12 cellular contexts compared by ENCODE assay signal in genomic region chr10:34906021-34906965, GRCh38.
DNase-seq lines count a peak whose midpoint lies in the region; ATAC-seq and TF ChIP-seq lines count a peak whose summit lies in the region.
"Had no signal": no experiment of that assay in that cellular context is flagged by ENCODE, and none has a peak within 500 bp of the region (broad histone marks: within the 10 kb centered on the region; RNA-seq: fewer than 3 reads in every experiment).

No MANE protein-coding gene starts in this region.

- H3K23ac ChIP-seq in mesendoderm (ENCODE audit: low read length) = no peak overlapping the region

- intact Hi-C loops in MCF 10A (cut with micrococcal nuclease) = no loop called here
- intact Hi-C loops in left colon (cut with DNase I, micrococcal nuclease) = no loop called here

- H3K4me2 ChIP-seq in mesendoderm (ENCODE audit: low read length) = no peak overlapping the region

- in situ Hi-C loops in GM13976 (cut with MboI; ENCODE audit: low sequenced_read_pairs, unreplicated experiment) = no loop called here

- no peaks in the 10 kb centered on the region for H3K36me3 Mint-ChIP-seq in MCF 10A (ENCODE audit: insufficient read depth, unreplicated experiment)
- H3K36me3 Mint-ChIP-seq: natural killer cell, T-cell had no signal

- no peak overlapping the region for H4K5ac ChIP-seq in mesendoderm (ENCODE audit: low read length)

- CTCF ChIA-PET in MCF 10A (lab: Yijun Ruan, JAX) = interaction anchor here (0.5 kb wide), 1 partner anchor 10 kb away, joined by 3 read pairs; no protein-coding TSS in a partner anchor

- no peaks in the 10 kb centered on the region for H3K79me1 ChIP-seq in mesendoderm (ENCODE audit: low read length)

- no peak overlapping the region for H2BK120ac ChIP-seq in mesendoderm (ENCODE audit: low read depth, low read length)

- no peak overlapping the region for H3K18ac ChIP-seq in mesendoderm (ENCODE audit: low read length)

- no peak overlapping the region for H3K27ac ChIP-seq in mesendoderm (ENCODE audit: low read depth, low read length)
- H3K27ac ChIP-seq in effector memory CD4-positive, alpha-beta T cell (ENCODE audit: insufficient read depth, low read length, poor library complexity, severe bottlenecking) = no peak overlapping the region

- H3K9me3 ChIP-seq in BE2C = no peaks in the 10 kb centered on the region
- no peaks in the 10 kb centered on the region for H3K9me3 ChIP-seq in effector memory CD4-positive, alpha-beta T cell (ENCODE audit: control insufficient read depth, low read length)

- H3K4me1 ChIP-seq in BE2C (no peaks in the 10 kb centered on the region), mesendoderm (ENCODE audit: control insufficient read depth, low read depth, low read length) (no peaks in the 10 kb centered on the region)
- H3K4me1 ChIP-seq in effector memory CD4-positive, alpha-beta T cell (ENCODE audit: control insufficient read depth, insufficient read depth, low read length, poor library complexity, severe bottlenecking) = no peaks in the 10 kb centered on the region

- H2BK15ac ChIP-seq in mesendoderm (replicated peaks; ENCODE audit: low read depth) = no peak overlapping the region

- H3K4me3 Mint-ChIP-seq in MCF 10A (ENCODE audit: unreplicated experiment) = no peak overlapping the region
- H3K4me3 Mint-ChIP-seq: natural killer cell, T-cell had no signal

- no peaks in the 10 kb centered on the region for H3K79me2 ChIP-seq in mesendoderm (ENCODE audit: control insufficient read depth, insufficient read depth, low read length)

- no peak overlapping the region for H3K4me3 ChIP-seq in BE2C (ENCODE audit: low read depth, low read length)
- H3K4me3 ChIP-seq in mesendoderm (ENCODE audit: low read length) = no peak overlapping the region
- H3K4me3 ChIP-seq in effector memory CD4-positive, alpha-beta T cell (ENCODE audit: insufficient read depth, low read depth, low read length, poor library complexity, severe bottlenecking) = no peak overlapping the region

- no peak overlapping the region for H3K4ac ChIP-seq in mesendoderm (ENCODE audit: low read depth, low read length)

- no peaks in the 10 kb centered on the region for H3K36me3 ChIP-seq in BE2C
- H3K36me3 ChIP-seq in mesendoderm (ENCODE audit: control insufficient read depth, insufficient read depth, low read length) = no peaks in the 10 kb centered on the region
- no peaks in the 10 kb centered on the region for H3K36me3 ChIP-seq in effector memory CD4-positive, alpha-beta T cell (ENCODE audit: control insufficient read depth, insufficient read depth, low read length)

- H4K8ac ChIP-seq in mesendoderm (ENCODE audit: low read depth, low read length) = no peak overlapping the region

- H3K9me3 Mint-ChIP-seq in MCF 10A (ENCODE audit: unreplicated experiment) = no peaks in the 10 kb centered on the region
- H3K9me3 Mint-ChIP-seq: natural killer cell, T-cell had no signal

- H3K27ac Mint-ChIP-seq in MCF 10A (ENCODE audit: low read depth, unreplicated experiment) = peak overlapping the region; percentile 75
- H3K27ac Mint-ChIP-seq: natural killer cell, T-cell had no signal

- TF ChIP-seq CTCF in BE2C (IDR thresholded peaks at IDR 0.05; ENCODE audit: low read depth, low read length) (no peak), MCF 10A (IDR thresholded peaks at IDR 0.05; ENCODE audit: unreplicated experiment) (no peak), GM13976 (IDR thresholded peaks at IDR 0.05; ENCODE audit: borderline replicate concordance, control extremely low read depth, extremely low read depth, insufficient read depth, missing control alignments) (no peak)

- no TSS peak for BruUV-seq in MCF 10A (replicated peaks; lab: Mats Ljungman, UMichigan)

- H3K4me1 Mint-ChIP-seq in MCF 10A (ENCODE audit: insufficient read depth, unreplicated experiment) = peaks cover 9% of the 10 kb centered on the region
- H3K4me1 Mint-ChIP-seq: natural killer cell, T-cell had no signal

- H2BK5ac ChIP-seq in mesendoderm (ENCODE audit: low read length) = no peak overlapping the region

- no peak overlapping the region for H2AK5ac ChIP-seq in mesendoderm (ENCODE audit: low read length)

- H3K56ac ChIP-seq in mesendoderm (ENCODE audit: low read length) = peak overlapping the region; percentile 28

- ATAC-seq in left colon = no peak
- ATAC-seq: natural killer cell, T-cell had no signal

- no CpG with 5 or more reads among the region's 30 CpGs for WGBS in mesendoderm (ENCODE audit: extremely low coverage, insufficient coverage, low lambda C conversion rate)

- POLR2A ChIA-PET in MCF 10A (lab: Yijun Ruan, JAX) = interaction anchor here (0.8 to 1.7 kb wide), 4 partner anchors 8 to 175 kb away, joined by 3 to 6 read pairs (median 4); no protein-coding TSS in a partner anchor

- DNase-seq in BE2C = peak; percentile 35
- DNase-seq in NCI-H146 treated with DMSO at 0.1 percent for 48 hours (lab: John Stamatoyannopoulos, UW; ENCODE audit: unreplicated experiment) = peak; percentile 48
- DNase-seq in MCF 10A (ENCODE audit: unreplicated experiment) = peak; percentile 77
- peak; percentile 63 for DNase-seq in mesendoderm
- no peak for DNase-seq in left colon
- DNase-seq in activated CD4-positive, alpha-beta T cell treated with anti-CD3 and anti-CD28 coated beads, Interleukin-2, amount 50 U/mL, for 4 hours = no peak
- DNase-seq in GM13976 (ENCODE audit: low spot score) = no peak
- DNase-seq in effector memory CD4-positive, alpha-beta T cell = no peak
- DNase-seq: activated effector memory CD4-positive, alpha-beta T cell treated with Interleukin-2 at 50 U/mL for 16 hours; AML-193; natural killer cell; T-cell had no signal

- H3K27me3 Mint-ChIP-seq in MCF 10A (ENCODE audit: insufficient read depth, unreplicated experiment) = no peaks in the 10 kb centered on the region
- H3K27me3 Mint-ChIP-seq: T-cell had no signal

- H3K27me3 ChIP-seq in BE2C (no peaks in the 10 kb centered on the region), mesendoderm (ENCODE audit: insufficient read depth, low read length, poor library complexity) (no peaks in the 10 kb centered on the region)
- H3K27me3 ChIP-seq in effector memory CD4-positive, alpha-beta T cell (replicated peaks; ENCODE audit: control insufficient read depth, insufficient read depth, low read length, poor library complexity, severe bottlenecking) = peaks cover 4% of the 10 kb centered on the region

- H3K9ac ChIP-seq in mesendoderm (ENCODE audit: low read length) = no peak overlapping the region

Comparison
In these comparisons a context has a peak if more than half of its experiments do, and no peak if none do; other contexts are left out.
1. DNase-seq: peak in BE2C (single experiment), NCI-H146 treated with DMSO at 0.1 percent for 48 hours (single experiment), MCF 10A (single experiment) and mesendoderm (single experiment); none in left colon (0 of 2), activated CD4-positive, alpha-beta T cell treated with anti-CD3 and anti-CD28 coated beads, Interleukin-2, amount 50 U/mL, for 4 hours (0 of 2), GM13976 (single experiment) and effector memory CD4-positive, alpha-beta T cell (0 of 3).